In genomic region chr14:43894534-43894933, GRCh38 we compare ENCODE assay signal across 10 cellular contexts.
DNase-seq lines count a peak whose midpoint lies in the region; ATAC-seq, FAIRE-seq and TF ChIP-seq lines count a peak whose summit lies in the region.
"Had no signal": no experiment of that assay in that cellular context is flagged by ENCODE, and none has a peak within 500 bp of the region (broad histone marks: within the 10 kb centered on the region; RNA-seq: fewer than 3 reads in every experiment).

No MANE protein-coding gene starts in this region.

- no peak overlapping the region for H3K27ac Mint-ChIP-seq in neural crest cell (ENCODE audit: unreplicated experiment)
- H3K27ac Mint-ChIP-seq in natural killer cell treated with Interleukin-12 subunit alpha and Interleukin-12 subunit beta and Interleukin-15 and Interleukin-18, amount 100 ng/mL, for 72 hours = no peak overlapping the region

- no peaks in the 10 kb centered on the region for H3K27me3 Mint-ChIP-seq in neural crest cell (ENCODE audit: low read depth)
- no peaks in the 10 kb centered on the region for H3K27me3 Mint-ChIP-seq in natural killer cell treated with Interleukin-12 subunit alpha and Interleukin-12 subunit beta and Interleukin-15 and Interleukin-18, amount 100 ng/mL, for 72 hours

- intact Hi-C loops in ascending aorta (cut with DNase I) = no loop called here

- TF ChIP-seq CTCF in VCaP (conservative IDR thresholded peaks at IDR 0.05) = peak; percentile 58
- TF ChIP-seq CTCF in neural crest cell (conservative IDR thresholded peaks at IDR 0.05) = peak; percentile 68
- no peak for TF ChIP-seq CTCF in ascending aorta (IDR thresholded peaks at IDR 0.05)

- H3K9me3 Mint-ChIP-seq in neural crest cell = no peaks in the 10 kb centered on the region
- H3K9me3 Mint-ChIP-seq in natural killer cell treated with Interleukin-12 subunit alpha and Interleukin-12 subunit beta and Interleukin-15 and Interleukin-18, amount 100 ng/mL, for 72 hours = peaks cover 6% of the 10 kb centered on the region

- H3K36me3 Mint-ChIP-seq in neural crest cell (ENCODE audit: low read depth) = no peaks in the 10 kb centered on the region
- H3K36me3 Mint-ChIP-seq in natural killer cell treated with Interleukin-12 subunit alpha and Interleukin-12 subunit beta and Interleukin-15 and Interleukin-18, amount 100 ng/mL, for 72 hours = no peaks in the 10 kb centered on the region

- H3K9me3 ChIP-seq in ascending aorta = no peaks in the 10 kb centered on the region

- no peak overlapping the region for H3K4me3 Mint-ChIP-seq in neural crest cell
- H3K4me3 Mint-ChIP-seq in natural killer cell treated with Interleukin-12 subunit alpha and Interleukin-12 subunit beta and Interleukin-15 and Interleukin-18, amount 100 ng/mL, for 72 hours = no peak overlapping the region

- no peaks in the 10 kb centered on the region for H3K36me3 ChIP-seq in ascending aorta

- no peaks in the 10 kb centered on the region for H3K4me1 Mint-ChIP-seq in neural crest cell
- no peaks in the 10 kb centered on the region for H3K4me1 Mint-ChIP-seq in natural killer cell treated with Interleukin-12 subunit alpha and Interleukin-12 subunit beta and Interleukin-15 and Interleukin-18, amount 100 ng/mL, for 72 hours (ENCODE audit: low read depth in 2 of 2)

- DNase-seq in DMS 273 (lab: John Stamatoyannopoulos, UW; ENCODE audit: unreplicated experiment) (peak; percentile 39), DMS 273 treated with DMSO at 0.1 percent for 48 hours (lab: John Stamatoyannopoulos, UW) (no peak), neural crest cell (ENCODE audit: low read depth, low spot score) (no peak), frontal cortex (ENCODE audit: low spot score in 2 of 2) (no peak), ascending aorta (ENCODE audit: low spot score in 2 of 2) (no peak)
- no peak for DNase-seq in natural killer cell treated with Interleukin-12 subunit alpha and Interleukin-12 subunit beta and Interleukin-15 and Interleukin-18, amount 100 ng/mL, for 72 hours (ENCODE audit: low spot score)

- no peak overlapping the region for H3K4me3 ChIP-seq in ascending aorta
- H3K4me3 ChIP-seq: skin epidermis had no signal

- FAIRE-seq in frontal cortex (lab: Jason Lieb, UNC) = no peak
- FAIRE-seq: A204.1 had no signal

- H3K27ac ChIP-seq in VCaP (no peak overlapping the region), ascending aorta (no peak overlapping the region)
- H3K27ac ChIP-seq: skin epidermis had no signal

- H3K27me3 ChIP-seq in ascending aorta = no peaks in the 10 kb centered on the region

- H3K4me1 ChIP-seq in ascending aorta = no peaks in the 10 kb centered on the region

- peak; percentile 55 for ATAC-seq in HG03196 (IDR thresholded peaks at IDR 0.05; ENCODE audit: unreplicated experiment)
- no peak for ATAC-seq in natural killer cell treated with Interleukin-12 subunit alpha and Interleukin-12 subunit beta and Interleukin-15 and Interleukin-18, amount 100 ng/mL, for 72 hours

Comparison
In these comparisons a context has a peak if more than half of its experiments do, and no peak if none do; other contexts are left out.
1. CTCF ChIP-seq: peak in VCaP (single experiment) and neural crest cell (single experiment); none in ascending aorta (0 of 3).